In the genomic region with DNA sequence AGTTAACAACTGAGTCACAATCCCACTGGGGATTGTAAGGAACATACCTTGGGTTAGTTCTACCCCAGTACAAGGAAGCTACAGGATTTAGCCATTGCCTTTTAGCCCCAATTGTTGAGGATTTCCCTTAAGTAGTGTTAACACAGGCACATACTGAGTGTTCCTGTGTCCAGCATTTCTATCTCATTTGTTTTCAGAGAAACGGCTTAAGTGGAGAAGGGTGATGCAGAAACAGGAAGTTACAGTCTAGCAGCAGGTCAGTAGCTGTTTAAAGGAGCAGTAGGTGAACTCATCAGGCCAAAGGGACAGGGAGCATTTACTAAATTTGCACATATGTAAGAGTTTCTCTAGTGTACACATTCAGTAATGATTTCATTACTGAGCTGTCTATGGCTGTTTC, we compare ENCODE assay signal across 9 cellular contexts.
DNase-seq lines count a peak whose midpoint lies in the region; ATAC-seq and TF ChIP-seq lines count a peak whose summit lies in the region.
"Had no signal": no experiment of that assay in that cellular context is flagged by ENCODE, and none has a peak within 500 bp of the region (broad histone marks: within the 10 kb centered on the region; RNA-seq: fewer than 3 reads in every experiment).

No MANE protein-coding gene starts in this region.

- H3K9ac ChIP-seq in SU-DHL-6 (ENCODE audit: low read length) = peak overlapping the region; percentile 39

- H3K27me3 ChIP-seq in ACC112 (ENCODE audit: insufficient read depth, low read length) (no peaks in the 10 kb centered on the region), SU-DHL-6 (ENCODE audit: low read length) (no peaks in the 10 kb centered on the region)

- no peak for DNase-seq in mesenteric fat pad (ENCODE audit: low spot score)
- DNase-seq in stimulated activated CD4-positive, alpha-beta T cell treated with anti-CD3 and anti-CD28 coated beads, Interleukin-4, amount 100 ng/mL, for 4 hours = no peak
- no peak for DNase-seq in midbrain (lab: John Stamatoyannopoulos, UW)
- no peak for DNase-seq in iPS-NIHi7 (ENCODE audit: extremely low spot score)
- DNase-seq: DMS79 treated with DMSO at 0.1 percent for 48 hours had no signal

- H3K4me1 ChIP-seq in ACC112 (ENCODE audit: control insufficient read depth, insufficient read depth, low read length, unreplicated experiment) = peaks cover 15% of the 10 kb centered on the region

- H3K9me2 ChIP-seq in SU-DHL-6 (replicated peaks; ENCODE audit: insufficient read depth, low read length) = no peaks in the 10 kb centered on the region

- H3F3A ChIP-seq in SU-DHL-6 (ENCODE audit: insufficient read depth) = peaks cover 37% of the 10 kb centered on the region

- H2AFZ ChIP-seq in ACC112 (ENCODE audit: low read length, unreplicated experiment) = peak overlapping the region; percentile 19
- peak overlapping the region; percentile 44 for H2AFZ ChIP-seq in SU-DHL-6 (ENCODE audit: low read depth, low read length, severe bottlenecking)

- no peaks in the 10 kb centered on the region for H3K36me3 ChIP-seq in ACC112 (ENCODE audit: insufficient read depth, low read length)
- H3K36me3 ChIP-seq in SU-DHL-6 (ENCODE audit: low read length) = no peaks in the 10 kb centered on the region

- H3K79me2 ChIP-seq in ACC112 (ENCODE audit: control insufficient read depth, insufficient read depth, low read length, unreplicated experiment) = no peaks in the 10 kb centered on the region
- H3K79me2 ChIP-seq in SU-DHL-6 (ENCODE audit: insufficient read depth, low read length) = no peaks in the 10 kb centered on the region

- ATAC-seq in GM19395 (IDR thresholded peaks at IDR 0.05; ENCODE audit: unreplicated experiment) (peak; percentile 52), HG03342 (IDR thresholded peaks at IDR 0.05; ENCODE audit: unreplicated experiment) (peak; percentile 38)

- H3K4me3 ChIP-seq in ACC112 (ENCODE audit: low read depth, low read length) (no peak overlapping the region), SU-DHL-6 (ENCODE audit: insufficient read depth, low read length, poor library complexity, severe bottlenecking) (no peak overlapping the region)

- H3K9me3 ChIP-seq in SU-DHL-6 (ENCODE audit: insufficient read depth, low read length) = no peaks in the 10 kb centered on the region

- peak overlapping the region; percentile 24; the same call in 1 of the 2 replicates for H3K27ac ChIP-seq in ACC112 (ENCODE audit: low read depth, low read length)
- H3K27ac ChIP-seq in SU-DHL-6 (ENCODE audit: low read depth, low read length) = peak overlapping the region; percentile 73

- H3K4me2 ChIP-seq in SU-DHL-6 (ENCODE audit: low read depth, low read length, poor library complexity, severe bottlenecking) = peak overlapping the region; percentile 44

- TF ChIP-seq CTCF in SU-DHL-6 (IDR thresholded peaks at IDR 0.05; ENCODE audit: insufficient read depth, low read length, poor library complexity, severe bottlenecking) = no peak

- H4K20me1 ChIP-seq in SU-DHL-6 (ENCODE audit: low read depth, low read length) = no peaks in the 10 kb centered on the region
